8 cellular contexts compared by ENCODE assay signal in genomic region chr11:62694455-62695167, GRCh38. TPM values are rescaled to one million over a fixed set of nuclear protein-coding genes. Genes with fewer than 3 reads are reported as not detected.
DNase-seq lines count a peak whose midpoint lies in the region; ATAC-seq and TF ChIP-seq lines count a peak whose summit lies in the region.

No MANE protein-coding gene starts in this region.

- CTCF ChIA-PET in activated CD8-positive, alpha-beta memory T cell treated with anti-CD3 and anti-CD28 coated beads, Interleukin-2, amount 10 ng/mL, durations not matched to agents 7 days and 5 days (lab: Charles Lee): interaction anchor here (0.6 to 5.5 kb wide), 46 partner anchors 9 to 313 kb away, joined by 3 to 44 read pairs (median 4); partner anchors contain the start of genes BSCL2, C11orf98, CSKMT and EEF1G

- H3K9me3 Mint-ChIP-seq in GM23338 (no peaks in the 10 kb centered on the region), endothelial cell (ENCODE audit: unreplicated experiment) (no peaks in the 10 kb centered on the region)
- H3K9me3 Mint-ChIP-seq in activated CD8-positive, alpha-beta memory T cell treated with anti-CD3 and anti-CD28 coated beads, Interleukin-2, amount 10 ng/mL, durations not matched to agents 7 days and 5 days (ENCODE audit: low read depth): no peaks in the 10 kb centered on the region

- H3F3A ChIP-seq in GM23338 (replicated peaks; ENCODE audit: low read depth): peaks cover 5% of the 10 kb centered on the region; the same call in 1 of the 2 replicates

- DNase-seq in AG10803 (ENCODE audit: low read depth) (peak; percentile 85), GM23338 (ENCODE audit: low spot score) (peak; percentile 94), NOMO-1 treated with DMSO at 0.1 percent for 48 hours (lab: John Stamatoyannopoulos, UW; ENCODE audit: unreplicated experiment) (peak; percentile 57), endothelial cell (ENCODE audit: low spot score) (peak; percentile 78), myocyte (ENCODE audit: low read depth) (peak; percentile 94)
- peak; percentile 85 for DNase-seq in activated CD8-positive, alpha-beta memory T cell treated with anti-CD3 and anti-CD28 coated beads, Interleukin-2, amount 10 ng/mL, durations not matched to agents 7 days and 5 days
- peak; percentile 53 for DNase-seq in stimulated activated CD8-positive, alpha-beta memory T cell treated with anti-CD3 and anti-CD28 coated beads, Interleukin-7, amount 100 ng/mL, for 24 hours (ENCODE audit: low read depth)

- no peaks in the 10 kb centered on the region; the same call in 1 of the 2 replicates for H3K36me3 ChIP-seq in GM23338 (ENCODE audit: insufficient read depth)

- peak overlapping the region; percentile 83 for H3K27ac ChIP-seq in GM23338 (ENCODE audit: low read depth)

- H3K4me2 ChIP-seq in GM23338: no peak overlapping the region

- no peaks in the 10 kb centered on the region; the same call in 1 of the 2 replicates for H4K20me1 ChIP-seq in GM23338 (replicated peaks; ENCODE audit: insufficient read depth)

- no peak overlapping the region for H2AFZ ChIP-seq in GM23338

- peaks cover 44% of the 10 kb centered on the region for H3K36me3 Mint-ChIP-seq in GM23338 (ENCODE audit: low read depth)
- H3K36me3 Mint-ChIP-seq in activated CD8-positive, alpha-beta memory T cell treated with anti-CD3 and anti-CD28 coated beads, Interleukin-2, amount 10 ng/mL, durations not matched to agents 7 days and 5 days: peaks cover 6% of the 10 kb centered on the region
- peaks cover 17% of the 10 kb centered on the region for H3K36me3 Mint-ChIP-seq in endothelial cell (ENCODE audit: low read depth, unreplicated experiment)

- peaks cover 14% of the 10 kb centered on the region; the same call in 2 of the 3 replicates for H3K4me1 Mint-ChIP-seq in GM23338
- peaks cover 5% of the 10 kb centered on the region for H3K4me1 Mint-ChIP-seq in activated CD8-positive, alpha-beta memory T cell treated with anti-CD3 and anti-CD28 coated beads, Interleukin-2, amount 10 ng/mL, durations not matched to agents 7 days and 5 days
- peaks cover 10% of the 10 kb centered on the region for H3K4me1 Mint-ChIP-seq in endothelial cell (ENCODE audit: unreplicated experiment)

- no peaks in the 10 kb centered on the region for H3K9me2 ChIP-seq in GM23338 (ENCODE audit: insufficient read depth)

- H3K27me3 ChIP-seq in GM23338 (ENCODE audit: insufficient read depth): no peaks in the 10 kb centered on the region

- H3K79me2 ChIP-seq in GM23338 (replicated peaks; ENCODE audit: insufficient read depth): no peaks in the 10 kb centered on the region

- TF ChIP-seq CTCF in AG10803 (conservative IDR thresholded peaks at IDR 0.05; ENCODE audit: low read length) (peak; percentile 90), GM23338 (conservative IDR thresholded peaks at IDR 0.05; ENCODE audit: low read depth in 2 of 2) (peak; percentile 91 to 97), endothelial cell (IDR thresholded peaks at IDR 0.05; ENCODE audit: unreplicated experiment) (peak; percentile 70)

- peaks cover 10% of the 10 kb centered on the region for H3K27me3 Mint-ChIP-seq in GM23338 (ENCODE audit: insufficient read depth, low read depth, poor library complexity)
- no peaks in the 10 kb centered on the region for H3K27me3 Mint-ChIP-seq in activated CD8-positive, alpha-beta memory T cell treated with anti-CD3 and anti-CD28 coated beads, Interleukin-2, amount 10 ng/mL, durations not matched to agents 7 days and 5 days
- H3K27me3 Mint-ChIP-seq in endothelial cell (ENCODE audit: unreplicated experiment): peaks cover 4% of the 10 kb centered on the region

- ATAC-seq in GM23338 (peak; percentile 96), HG03108 (IDR thresholded peaks at IDR 0.05; ENCODE audit: unreplicated experiment) (no peak)
- peak; percentile 88 for ATAC-seq in activated CD8-positive, alpha-beta memory T cell treated with anti-CD3 and anti-CD28 coated beads, Interleukin-2, amount 10 ng/mL, durations not matched to agents 7 days and 5 days

- H3K27ac Mint-ChIP-seq in GM23338 (peak overlapping the region; percentile 77), endothelial cell (ENCODE audit: unreplicated experiment) (no peak overlapping the region)
- H3K27ac Mint-ChIP-seq in activated CD8-positive, alpha-beta memory T cell treated with anti-CD3 and anti-CD28 coated beads, Interleukin-2, amount 10 ng/mL, durations not matched to agents 7 days and 5 days: no peak overlapping the region

- H3K4me3 Mint-ChIP-seq in GM23338 (no peak overlapping the region; the same call in 2 of the 3 replicates), endothelial cell (ENCODE audit: unreplicated experiment) (no peak overlapping the region)
- H3K4me3 Mint-ChIP-seq in activated CD8-positive, alpha-beta memory T cell treated with anti-CD3 and anti-CD28 coated beads, Interleukin-2, amount 10 ng/mL, durations not matched to agents 7 days and 5 days: no peak overlapping the region

- no peaks in the 10 kb centered on the region; the same call in 1 of the 2 replicates for H3K4me1 ChIP-seq in GM23338 (ENCODE audit: insufficient read depth)

- H3K4me3 ChIP-seq in AG10803 (ENCODE audit: low read length) (no peak overlapping the region), GM23338 (no peak overlapping the region)

TF ChIP-seq in GM23338, 12 proteins besides CTCF, POLR2A, EP300 and RAD21:
- no peak for TF ChIP-seq REST (IDR thresholded peaks at IDR 0.05; ENCODE audit: unreplicated experiment)
- TF ChIP-seq EZH2 (IDR thresholded peaks at IDR 0.05; ENCODE audit: low read depth, unreplicated experiment): no peak
- TF ChIP-seq ZNF114 (CRISPR knock-in tag; IDR thresholded peaks at IDR 0.05): no peak

RNA-seq across cellular contexts. Expression of gene LRRN4CL, which starts 5.3 kb away (rescaled TPM):
- total RNA-seq in GM23338 (2014; rRNA removed; shearing (Covaris generic)): 0.12 and 0.21 TPM in 2 replicates
- polyA plus RNA-seq in GM23338 (2016; fragmentation: Nextera tagmentation; extraction: Ambion mirVana): 0.08 and 0.10 TPM in 2 replicates
- under 1 TPM; 0.14 to 0.15 TPM for total RNA-seq in activated CD8-positive, alpha-beta memory T cell treated with anti-CD3 and anti-CD28 coated beads, Interleukin-2, amount 10 ng/mL, durations not matched to agents 7 days and 5 days
- total RNA-seq in endothelial cell (ENCODE audit: unreplicated experiment) (0.44 TPM), myocyte (195 and 219 TPM in 2 replicates)
- 24.4 TPM for polyA plus RNA-seq in myocyte (2012)

RNA-seq across cellular contexts. Expression of gene BSCL2, which starts 12.6 kb away (rescaled TPM):
- 49.0 and 60.2 TPM in 2 replicates for total RNA-seq in GM23338 (2014; rRNA removed; shearing (Covaris generic))
- 81.7 and 91.5 TPM in 2 replicates for polyA plus RNA-seq in GM23338 (2016; fragmentation: Nextera tagmentation; extraction: Ambion mirVana)
- total RNA-seq in activated CD8-positive, alpha-beta memory T cell treated with anti-CD3 and anti-CD28 coated beads, Interleukin-2, amount 10 ng/mL, durations not matched to agents 7 days and 5 days: 10 to 100 TPM; 24.2 to 29.6 TPM
- total RNA-seq in endothelial cell (ENCODE audit: unreplicated experiment) (53.6 TPM), myocyte (40.8 and 49.8 TPM in 2 replicates)
- polyA plus RNA-seq in myocyte (2012): 82.1 TPM

RNA-seq across cellular contexts. Expression of gene GNG3, which starts 12.9 kb away (rescaled TPM):
- 0.82 and 2.1 TPM in 2 replicates for total RNA-seq in GM23338 (2014; rRNA removed; shearing (Covaris generic))
- polyA plus RNA-seq in GM23338 (2016; fragmentation: Nextera tagmentation; extraction: Ambion mirVana): 5.7 and 7.2 TPM in 2 replicates
- total RNA-seq in activated CD8-positive, alpha-beta memory T cell treated with anti-CD3 and anti-CD28 coated beads, Interleukin-2, amount 10 ng/mL, durations not matched to agents 7 days and 5 days: not detected
- total RNA-seq in endothelial cell (ENCODE audit: unreplicated experiment) (1.1 TPM), myocyte (not detected in 2 replicates)
- polyA plus RNA-seq in myocyte (2012): 0.53 TPM

RNA-seq across cellular contexts. Expression of gene UBXN1, which starts 15.7 kb away (rescaled TPM):
- 62.0 and 132 TPM in 2 replicates for total RNA-seq in GM23338 (2014; rRNA removed; shearing (Covaris generic))
- polyA plus RNA-seq in GM23338 (2016; fragmentation: Nextera tagmentation; extraction: Ambion mirVana): 126 and 132 TPM in 2 replicates
- 100 to 1,000 TPM; 115 to 152 TPM for total RNA-seq in activated CD8-positive, alpha-beta memory T cell treated with anti-CD3 and anti-CD28 coated beads, Interleukin-2, amount 10 ng/mL, durations not matched to agents 7 days and 5 days
- 137 TPM for total RNA-seq in endothelial cell (ENCODE audit: unreplicated experiment)
- total RNA-seq in myocyte: 123 and 133 TPM in 2 replicates
- 116 TPM for polyA plus RNA-seq in myocyte (2012)

RNA-seq across cellular contexts. Expression of gene LBHD1, which starts 22.5 kb away (rescaled TPM):
- 2.8 TPM in 2 replicates for total RNA-seq in GM23338 (2014; rRNA removed; shearing (Covaris generic))
- 1.5 and 2.9 TPM in 2 replicates for polyA plus RNA-seq in GM23338 (2016; fragmentation: Nextera tagmentation; extraction: Ambion mirVana)
- total RNA-seq in activated CD8-positive, alpha-beta memory T cell treated with anti-CD3 and anti-CD28 coated beads, Interleukin-2, amount 10 ng/mL, durations not matched to agents 7 days and 5 days: 10 to 100 TPM; 17.7 to 27.5 TPM
- total RNA-seq in endothelial cell (ENCODE audit: unreplicated experiment) (11.2 TPM), myocyte (4.5 and 5.0 TPM in 2 replicates)
- 4.8 TPM for polyA plus RNA-seq in myocyte (2012)

Comparison
In these comparisons a context has a peak if more than half of its experiments do, and no peak if none do; other contexts are left out.
1. RNA of gene LRRN4CL, which starts 5.3 kb away (total RNA-seq): 195 to 219 TPM in myocyte; 0.44 TPM in endothelial cell (single experiment), 0.12 to 0.21 TPM in GM23338 and 0.14 to 0.15 TPM in activated CD8-positive, alpha-beta memory T cell treated with anti-CD3 and anti-CD28 coated beads, Interleukin-2, amount 10 ng/mL, durations not matched to agents 7 days and 5 days; every median in the first group is over 100 times any median in the second.
2. Peak in every context shown above with its lines, with median percentiles within 50 percentile points of each other: DNase-seq and CTCF ChIP-seq.